In the genomic region with DNA sequence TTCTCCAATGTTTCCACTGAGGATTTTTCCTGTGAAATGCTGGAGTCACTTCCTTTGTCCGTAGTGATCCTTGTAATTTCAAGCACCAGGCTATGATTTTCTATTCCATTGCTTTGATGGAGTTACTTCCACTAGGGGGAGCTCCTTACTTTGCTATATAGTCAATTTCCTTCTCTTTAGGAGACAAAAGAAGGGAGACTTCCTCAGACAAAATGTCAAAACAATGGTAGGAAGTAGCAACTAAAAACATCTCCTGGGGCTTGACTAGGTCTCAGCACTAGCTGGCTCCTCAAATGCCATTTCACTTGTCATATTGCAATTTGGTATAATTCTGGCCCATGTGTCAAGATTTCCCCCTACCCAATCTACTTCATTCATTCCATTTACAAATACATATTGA, we compare ENCODE assay signal across 8 cellular contexts. TPM values are rescaled to one million over a fixed set of nuclear protein-coding genes. Genes with fewer than 3 reads are reported as not detected.
DNase-seq lines count a peak whose midpoint lies in the region; ATAC-seq and TF ChIP-seq lines count a peak whose summit lies in the region.

No MANE protein-coding gene starts in this region.

- TF ChIP-seq CTCF in CD8-positive, alpha-beta T cell (IDR thresholded peaks at IDR 0.05): peak; percentile 63
- peak in 2 of 3 donors; percentile 60 to 64 for TF ChIP-seq CTCF in breast epithelium (IDR thresholded peaks at IDR 0.05)

- no peaks in the 10 kb centered on the region for H3K36me3 ChIP-seq in CD8-positive, alpha-beta T cell (ENCODE audit: insufficient read depth, low read length)
- H3K36me3 ChIP-seq in breast epithelium: no peaks in the 10 kb centered on the region

- H3K4me3 Mint-ChIP-seq in CD8-positive, alpha-beta T cell: no peak overlapping the region

- H3K9me3 ChIP-seq in CD8-positive, alpha-beta T cell (ENCODE audit: low read length): no peaks in the 10 kb centered on the region
- no peaks in the 10 kb centered on the region for H3K9me3 ChIP-seq in breast epithelium

- no peaks in the 10 kb centered on the region for H3K9me3 Mint-ChIP-seq in CD8-positive, alpha-beta T cell

- H3K27me3 ChIP-seq in CD8-positive, alpha-beta T cell (ENCODE audit: insufficient read depth, low read length): no peaks in the 10 kb centered on the region
- H3K27me3 ChIP-seq in breast epithelium: peaks cover 0 to 3% of the 10 kb centered on the region in 2 donors

- DNase-seq in CD8-positive, alpha-beta T cell: no peak
- DNase-seq in HCEC 1CT (peak; percentile 32), NCI-H526 (lab: John Stamatoyannopoulos, UW) (peak; percentile 41 to 69), breast epithelium (ENCODE audit: low spot score in 2 of 2) (no peak), left colon (no peak), NK-92 (lab: John Stamatoyannopoulos, UW; ENCODE audit: unreplicated experiment) (no peak)
- DNase-seq in effector CD4-positive, alpha-beta T cell: no peak

- H3K27ac Mint-ChIP-seq in CD8-positive, alpha-beta T cell: no peak overlapping the region

- H3K36me3 Mint-ChIP-seq in CD8-positive, alpha-beta T cell: no peaks in the 10 kb centered on the region

- no peaks in the 10 kb centered on the region for H3K4me1 ChIP-seq in CD8-positive, alpha-beta T cell (ENCODE audit: insufficient read depth, low read length)
- H3K4me1 ChIP-seq in breast epithelium: no peaks in the 10 kb centered on the region

- H3K27ac ChIP-seq in CD8-positive, alpha-beta T cell (ENCODE audit: low read depth, low read length): no peak overlapping the region
- H3K27ac ChIP-seq in breast epithelium: no peak overlapping the region

- ATAC-seq in CD8-positive, alpha-beta T cell: no peak
- peak; percentile 74 for ATAC-seq in left colon
- no peak for ATAC-seq in HG02970 (IDR thresholded peaks at IDR 0.05; ENCODE audit: low FRiP score, unreplicated experiment)

- TF ChIP-seq POLR2A in breast epithelium (IDR thresholded peaks at IDR 0.05): no peak

- intact Hi-C loops in CD8-positive, alpha-beta T cell (cut with DNase I, micrococcal nuclease): loop anchor here (1.0 to 5.0 kb wide), 6 partner anchors 158 to 420 kb away; no protein-coding TSS in a partner anchor
- intact Hi-C loops in breast epithelium (cut with DNase I; ENCODE audit: low total_unique reads) (no loop called here), left colon (cut with DNase I, micrococcal nuclease) (loop anchor here in 1 of 2 donors (10.0 kb wide), 2 partner anchors 157 to 217 kb away; no protein-coding TSS in a partner anchor)

- POLR2A ChIA-PET in CD8-positive, alpha-beta T cell (lab: Charles Lee): interaction anchor here (1.1 kb wide), 1 partner anchor 161 kb away, joined by 3 read pairs; no protein-coding TSS in a partner anchor

- H3K4me3 ChIP-seq in CD8-positive, alpha-beta T cell (ENCODE audit: low read depth, low read length): no peak overlapping the region
- no peak overlapping the region for H3K4me3 ChIP-seq in breast epithelium

- peaks cover 1% of the 10 kb centered on the region for H3K27me3 Mint-ChIP-seq in CD8-positive, alpha-beta T cell (ENCODE audit: low read depth)

- CTCF ChIA-PET in CD8-positive, alpha-beta T cell (lab: Charles Lee): interaction anchor here (0.6 to 3.8 kb wide), 9 partner anchors 9 to 751 kb away, joined by 3 to 21 read pairs (median 5); no protein-coding TSS in a partner anchor

- no peaks in the 10 kb centered on the region for H3K4me1 Mint-ChIP-seq in CD8-positive, alpha-beta T cell (ENCODE audit: low read depth)

RNA-seq across cellular contexts. Expression of gene ZCCHC12, which starts 24.1 kb away (rescaled TPM):
- under 1 TPM; 0.14 TPM for total RNA-seq in CD8-positive, alpha-beta T cell
- not detected for total RNA-seq in breast epithelium
- total RNA-seq in left colon: under 1 TPM in 1 of 2 donors, not detected in 1; 0.20 TPM

Comparison
In these comparisons a context has a peak if more than half of its experiments do, and no peak if none do; other contexts are left out.
1. DNase-seq: peak in HCEC 1CT (single experiment) and NCI-H526 (2 of 2); none in CD8-positive, alpha-beta T cell (0 of 7), breast epithelium (0 of 2), left colon (0 of 2), NK-92 (single experiment) and effector CD4-positive, alpha-beta T cell (single experiment).